In the genomic region with DNA sequence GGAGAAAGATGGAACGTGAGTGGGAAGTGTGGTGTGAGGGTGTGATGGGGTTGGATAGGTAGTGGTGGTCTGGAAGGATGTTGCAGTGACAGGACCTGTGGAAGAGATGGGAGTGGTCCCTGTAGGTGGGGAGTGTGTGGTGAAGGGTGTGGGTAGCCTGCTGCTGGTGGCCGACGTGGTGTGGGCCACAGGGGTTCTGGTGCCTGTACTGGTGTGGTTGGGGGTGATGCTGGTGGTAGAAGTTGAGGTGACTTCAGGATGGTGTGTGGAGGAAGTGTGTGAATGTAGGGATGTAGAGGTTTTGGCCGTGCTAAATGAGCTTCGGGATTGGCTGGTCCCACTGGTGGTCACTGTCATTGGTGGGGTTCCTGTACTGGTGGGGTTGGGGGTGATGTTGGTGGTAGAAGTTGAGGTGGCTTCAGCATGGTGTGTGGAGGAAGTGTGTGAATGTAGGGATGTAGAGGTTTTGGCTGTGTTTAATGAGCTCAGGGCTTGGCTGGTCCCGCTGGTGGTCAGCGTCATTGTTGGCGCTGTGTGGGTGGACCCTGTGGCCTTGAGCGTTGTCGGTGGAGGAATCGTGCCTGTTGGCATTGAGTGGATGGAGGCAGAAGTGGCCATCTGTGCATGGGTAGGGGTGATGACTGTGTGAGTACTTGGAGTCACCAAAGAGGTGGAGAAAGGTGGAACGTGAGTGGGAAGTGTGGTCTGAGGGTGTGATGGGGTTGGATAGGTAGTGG, we compare ENCODE assay signal across 13 cellular contexts. TPM values are rescaled to one million over a fixed set of nuclear protein-coding genes. Genes with fewer than 3 reads are reported as not detected.
DNase-seq lines count a peak whose midpoint lies in the region; ATAC-seq, FAIRE-seq and TF ChIP-seq lines count a peak whose summit lies in the region.
"Had no signal": no experiment of that assay in that cellular context is flagged by ENCODE, and none has a peak within 500 bp of the region (broad histone marks: within the 10 kb centered on the region; RNA-seq: fewer than 3 reads in every experiment).

No MANE protein-coding gene starts in this region.

- H3K27ac ChIP-seq in astrocyte (ENCODE audit: low read depth, low read length) = no peak overlapping the region

- no peaks in the 10 kb centered on the region for H3K27me3 ChIP-seq in astrocyte (ENCODE audit: insufficient read depth, low read length)

- no peaks in the 10 kb centered on the region for H3K27me3 Mint-ChIP-seq in activated T-cell treated with anti-CD3 and anti-CD28 coated beads, Interleukin-2, amount 50 U/mL, for 24 hours
- H3K27me3 Mint-ChIP-seq in astrocyte (ENCODE audit: low read depth, unreplicated experiment) = no peaks in the 10 kb centered on the region

- no peak for DNase-seq in activated T-cell treated with anti-CD3 and anti-CD28 coated beads, Interleukin-2, amount 50 U/mL, for 24 hours
- DNase-seq in activated T-cell treated with anti-CD3 and anti-CD28 coated beads, Interleukin-2, amount 50 U/mL, for 1 hour = no peak
- DNase-seq in astrocyte (ENCODE audit: low read depth) (no peak), left colon (peak in 1 of 2 donors; percentile 21), NCI-H2029 treated with DMSO at 0.1 percent for 48 hours (lab: John Stamatoyannopoulos, UW) (no peak), SIG-M5 (lab: John Stamatoyannopoulos, UW) (no peak)
- DNase-seq in stimulated activated naive CD8-positive, alpha-beta T cell treated with anti-CD3 and anti-CD28 coated beads, Interleukin-15, Interleukin-2, amounts not matched to agents 100 U/mL and 50 U/mL, for 24 hours = peak; percentile 26
- DNase-seq: ACHN, DND-41, NCI-H146, T-helper 9 cell had no signal

- ATAC-seq in left colon (peak; percentile 19), HG03097 (IDR thresholded peaks at IDR 0.05; ENCODE audit: low FRiP score, unreplicated experiment) (no peak)
- no peak for ATAC-seq in stimulated activated naive CD8-positive, alpha-beta T cell treated with anti-CD3 and anti-CD28 coated beads, Interleukin-15, Interleukin-2, amounts not matched to agents 100 U/mL and 50 U/mL, for 24 hours

- H3K27ac Mint-ChIP-seq in activated T-cell treated with anti-CD3 and anti-CD28 coated beads, Interleukin-2, amount 50 U/mL, for 24 hours = peak overlapping the region; percentile 3
- H3K27ac Mint-ChIP-seq in astrocyte (ENCODE audit: unreplicated experiment) = no peak overlapping the region

- no peak for TF ChIP-seq CTCF in astrocyte (IDR thresholded peaks at IDR 0.05; ENCODE audit: insufficient read depth, low read depth, low read length)

- H3K9ac ChIP-seq in astrocyte (ENCODE audit: low read length) = no peak overlapping the region

- peaks cover 15% of the 10 kb centered on the region for H3K79me2 ChIP-seq in astrocyte (ENCODE audit: insufficient read depth, low read length)

- no peak overlapping the region for H3K4me3 Mint-ChIP-seq in activated T-cell treated with anti-CD3 and anti-CD28 coated beads, Interleukin-2, amount 50 U/mL, for 24 hours
- H3K4me3 Mint-ChIP-seq in astrocyte (ENCODE audit: unreplicated experiment) = no peak overlapping the region

- H4K20me1 ChIP-seq in astrocyte (ENCODE audit: insufficient read depth, low read length) = peaks cover 63% of the 10 kb centered on the region

- no peak overlapping the region for H3K4me2 ChIP-seq in astrocyte (ENCODE audit: low read length)

- H3K36me3 Mint-ChIP-seq in activated T-cell treated with anti-CD3 and anti-CD28 coated beads, Interleukin-2, amount 50 U/mL, for 24 hours (ENCODE audit: low read depth) = no peaks in the 10 kb centered on the region
- H3K36me3 Mint-ChIP-seq in astrocyte (ENCODE audit: low read depth, unreplicated experiment) = peaks cover 17% of the 10 kb centered on the region

- no peaks in the 10 kb centered on the region for H3K9me3 ChIP-seq in astrocyte (ENCODE audit: insufficient read depth, low read depth, low read length)

- H3K36me3 ChIP-seq in astrocyte (ENCODE audit: insufficient read depth, low read length) = no peaks in the 10 kb centered on the region

- intact Hi-C loops in left colon (cut with DNase I, micrococcal nuclease) = no loop called here

- peaks cover 18% of the 10 kb centered on the region for H3K4me1 Mint-ChIP-seq in activated T-cell treated with anti-CD3 and anti-CD28 coated beads, Interleukin-2, amount 50 U/mL, for 24 hours (ENCODE audit: low read depth)
- H3K4me1 Mint-ChIP-seq in astrocyte (ENCODE audit: low read depth, unreplicated experiment) = peaks cover 4% of the 10 kb centered on the region

- H2AFZ ChIP-seq in astrocyte (ENCODE audit: low read depth, low read length) = no peak overlapping the region

- H3K4me3 ChIP-seq in astrocyte (ENCODE audit: insufficient read depth, low read depth, low read length) = no peak overlapping the region

- peaks cover 15% of the 10 kb centered on the region for H3K9me3 Mint-ChIP-seq in activated T-cell treated with anti-CD3 and anti-CD28 coated beads, Interleukin-2, amount 50 U/mL, for 24 hours
- peaks cover 8% of the 10 kb centered on the region for H3K9me3 Mint-ChIP-seq in astrocyte (ENCODE audit: unreplicated experiment)

- FAIRE-seq in astrocyte (lab: Jason Lieb, UNC) = peak; percentile 90

- no peaks in the 10 kb centered on the region for H3K4me1 ChIP-seq in astrocyte (ENCODE audit: insufficient read depth, low read length)

RNA-seq across cellular contexts. Expression of gene MUC6, which starts 19.1 kb away (rescaled TPM):
- not detected in 2 replicates for total RNA-seq in astrocyte
- total RNA-seq in left colon = not detected
- total RNA-seq: glomerular endothelial cell had no signal

RNA-seq across cellular contexts. Expression of gene MUC2, which starts 57.2 kb away (rescaled TPM):
- total RNA-seq in astrocyte (not detected in 2 replicates), left colon (1,000 to 10,000 TPM; 1,472 to 2,135 TPM)
- total RNA-seq: glomerular endothelial cell had no signal

Comparison
In these comparisons a context has a peak if more than half of its experiments do, and no peak if none do; other contexts are left out.
1. RNA of gene MUC2, which starts 57.2 kb away (total RNA-seq): 1,472 to 2,135 TPM in left colon; not detected in astrocyte; every median in the first group is over 1,000 times any median in the second.